In genomic region chr9:96137666-96138429, GRCh38 we compare ENCODE assay signal across 8 cellular contexts.
DNase-seq lines count a peak whose midpoint lies in the region; ATAC-seq and TF ChIP-seq lines count a peak whose summit lies in the region.

No MANE protein-coding gene starts in this region.

- DNase-seq in adrenal gland = no peak
- DNase-seq in osteocyte (ENCODE audit: extremely low spot score, unreplicated experiment) = no peak
- no peak for DNase-seq in effector CD4-positive, alpha-beta T cell
- DNase-seq in NCI-H2171 (lab: John Stamatoyannopoulos, UW) = no peak
- no peak for DNase-seq in NCI-H524 (lab: John Stamatoyannopoulos, UW)
- no peak for DNase-seq in HEK293T (ENCODE audit: extremely low spot score)

- H3K27me3 ChIP-seq in adrenal gland = no peaks in the 10 kb centered on the region

- H3K36me3 ChIP-seq in adrenal gland (replicated peaks in 1 of 2) = no peaks in the 10 kb centered on the region

- 47 to 73% (median 63%) methylated on average over 6 of the region's 6 CpGs for WGBS in adrenal gland, 4 donors

- H3K27ac ChIP-seq in adrenal gland = peak overlapping the region in 3 of 5 donors; percentile 28 to 70 (median 56)

- ATAC-seq in GM18517 (IDR thresholded peaks at IDR 0.05; ENCODE audit: unreplicated experiment) (peak; percentile 15), HG02798 (IDR thresholded peaks at IDR 0.05; ENCODE audit: poor library complexity, unreplicated experiment) (peak; percentile 42)

- H3K4me3 Mint-ChIP-seq in osteocyte (ENCODE audit: unreplicated experiment) = peak overlapping the region; percentile 46

- no peak for TF ChIP-seq POLR2A in adrenal gland (IDR thresholded peaks at IDR 0.05)

- H3K27me3 Mint-ChIP-seq in osteocyte (ENCODE audit: unreplicated experiment) = no peaks in the 10 kb centered on the region

- peaks cover 80% of the 10 kb centered on the region for H3K4me1 Mint-ChIP-seq in osteocyte (ENCODE audit: unreplicated experiment)

- TF ChIP-seq CTCF in adrenal gland (IDR thresholded peaks at IDR 0.05) = no peak
- TF ChIP-seq CTCF in osteocyte (IDR thresholded peaks at IDR 0.05) = no peak

- H3K9me3 Mint-ChIP-seq in osteocyte (ENCODE audit: unreplicated experiment) = no peaks in the 10 kb centered on the region

- no peaks in the 10 kb centered on the region for H3K9me3 ChIP-seq in adrenal gland (replicated peaks in 1 of 3)

- POLR2A ChIA-PET in HEK293T (lab: Yijun Ruan, JAX) = no interaction called here

- H3K4me1 ChIP-seq in adrenal gland (replicated peaks in 1 of 2) = peaks cover 4 to 14% of the 10 kb centered on the region in 2 donors

- CTCF ChIA-PET in HEK293T (lab: Yijun Ruan, JAX) = no interaction called here

- intact Hi-C loops in adrenal gland (cut with DNase I) = no loop called here

- peak overlapping the region in 1 of 4 donors; percentile 4 for H3K4me3 ChIP-seq in adrenal gland

- H3K27ac Mint-ChIP-seq in osteocyte (ENCODE audit: unreplicated experiment) = peak overlapping the region; percentile 96

- H3K36me3 Mint-ChIP-seq in osteocyte (ENCODE audit: unreplicated experiment) = no peaks in the 10 kb centered on the region

TF ChIP-seq in HEK293T, 16 proteins besides CTCF, POLR2A, EP300 and RAD21:
- TF ChIP-seq PKNOX1 (IDR thresholded peaks at IDR 0.05) = no peak
- no peak for TF ChIP-seq ZNF384 (IDR thresholded peaks at IDR 0.05)
TF ChIP-seq in HEK293T: peak in this region for 0.
